ENCODE assay signal across 3 cellular contexts in genomic region chr11:132101861-132102260, GRCh38.
TF ChIP-seq lines count a peak whose summit lies in the region.

No MANE protein-coding gene starts in this region.

TF ChIP-seq in SK-N-SH, 30 proteins besides CTCF, POLR2A, EP300 and RAD21:
- TF ChIP-seq IRF3 (IDR thresholded peaks at IDR 0.05; ENCODE audit: low read depth, low read length) (no peak), RXRA (IDR thresholded peaks at IDR 0.05; ENCODE audit: borderline replicate concordance, low read depth) (no peak), CHD2 (IDR thresholded peaks at IDR 0.05; ENCODE audit: low read length, partially characterized antibody) (no peak), MAX (IDR thresholded peaks at IDR 0.05; ENCODE audit: low read depth) (0 out of 2 replicates have a peak, but pooled peaks have one; percentile 30), MXI1 (IDR thresholded peaks at IDR 0.05; ENCODE audit: low read depth, low read length) (no peak), EZH2phosphoT487 (IDR thresholded peaks at IDR 0.05; ENCODE audit: borderline replicate concordance, low read depth) (no peak), USF1 (IDR thresholded peaks at IDR 0.05; ENCODE audit: borderline replicate concordance, low read depth) (no peak), GATA2 (CRISPR knock-in tag; IDR thresholded peaks at IDR 0.05) (no peak), GABPA (IDR thresholded peaks at IDR 0.05; ENCODE audit: low read depth) (no peak)

TF ChIP-seq in H1, 55 proteins besides CTCF, POLR2A, EP300 and RAD21:
- TF ChIP-seq CREB1 (IDR thresholded peaks at IDR 0.05) (no peak), RBBP5 (IDR thresholded peaks at IDR 0.05; ENCODE audit: borderline replicate concordance, low read depth, low read length) (no peak), TEAD4 (IDR thresholded peaks at IDR 0.05; ENCODE audit: low read depth, low read length) (no peak), RXRA (IDR thresholded peaks at IDR 0.05; ENCODE audit: insufficient read depth, low read depth, low read length) (no peak), SRF (IDR thresholded peaks at IDR 0.05; ENCODE audit: low read depth, low read length) (no peak), BACH1 (IDR thresholded peaks at IDR 0.05; ENCODE audit: low read length) (no peak), YY1 (IDR thresholded peaks at IDR 0.05; ENCODE audit: low read depth, low read length) (no peak), CTBP2 (IDR thresholded peaks at IDR 0.05; ENCODE audit: borderline replicate concordance, insufficient read depth, insufficient read length, low read length) (no peak), GTF2F1 (IDR thresholded peaks at IDR 0.05; ENCODE audit: borderline replicate concordance, low read depth, low read length) (no peak)

TF ChIP-seq in neural cell, 6 proteins besides CTCF, POLR2A, EP300 and RAD21:
- TF ChIP-seq POLR2AphosphoS5 (IDR thresholded peaks at IDR 0.05), result no peak
- no peak for TF ChIP-seq MXI1 (conservative IDR thresholded peaks at IDR 0.05; ENCODE audit: poor library complexity, severe bottlenecking)
- no peak for TF ChIP-seq REST (IDR thresholded peaks at IDR 0.05; ENCODE audit: borderline replicate concordance)
- TF ChIP-seq SMC3 (conservative IDR thresholded peaks at IDR 0.05; ENCODE audit: poor library complexity), result no peak
- TF ChIP-seq TAF1 (IDR thresholded peaks at IDR 0.05; ENCODE audit: low read depth), result no peak
- TF ChIP-seq EZH2 (IDR thresholded peaks at IDR 0.05; ENCODE audit: borderline replicate concordance, insufficient read depth, low read length, poor library complexity, severe bottlenecking), result no peak
